11 cellular contexts compared by ENCODE assay signal in the genomic region with DNA sequence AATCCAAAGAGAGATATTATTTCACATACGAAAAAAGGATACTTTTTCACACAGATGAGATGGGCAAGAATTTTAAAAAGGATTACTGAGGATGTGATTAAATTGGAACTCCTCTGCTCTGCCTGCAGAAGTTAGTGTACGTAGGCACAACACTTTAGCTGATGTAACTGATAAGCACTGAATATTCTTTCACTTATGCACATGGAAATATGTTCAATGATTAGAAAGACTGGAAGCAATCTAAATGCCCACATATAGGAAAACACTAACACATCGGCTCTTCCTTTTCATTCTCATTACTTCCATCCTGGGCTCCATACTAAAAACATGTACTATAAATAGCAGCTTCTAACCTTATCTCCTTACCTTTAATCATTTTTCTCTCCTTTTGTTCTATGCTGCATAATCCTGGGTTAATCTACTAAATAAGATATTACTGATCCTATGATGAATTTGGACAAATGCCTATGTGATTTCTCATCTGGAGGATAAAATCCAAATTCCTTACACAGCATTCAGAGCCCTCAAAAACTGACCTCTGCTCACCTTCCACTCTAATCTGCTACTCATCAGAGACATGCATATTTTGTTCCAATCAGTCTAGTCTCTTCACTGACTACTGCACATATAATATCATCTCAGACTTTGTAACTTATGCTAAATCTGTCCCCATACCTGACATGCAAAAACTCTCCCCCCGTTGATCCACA.
DNase-seq lines count a peak whose midpoint lies in the region; ATAC-seq, FAIRE-seq and TF ChIP-seq lines count a peak whose summit lies in the region.
"Had no signal": no experiment of that assay in that cellular context is flagged by ENCODE, and none has a peak within 500 bp of the region (broad histone marks: within the 10 kb centered on the region; RNA-seq: fewer than 3 reads in every experiment).

No MANE protein-coding gene starts in this region.

- H3K27ac ChIP-seq in SJSA1 (0 out of 2 replicates have a peak overlapping the region, but pooled peaks have one; percentile 17), tibial artery (peak overlapping the region; percentile 6 to 76), HepG2 (ENCODE audit: extremely low read length, insufficient read depth, low read length) (no peak overlapping the region)

- TF ChIP-seq CTCF in tibial artery (IDR thresholded peaks at IDR 0.05) = no peak
- no peak for TF ChIP-seq CTCF in HepG2 (CRISPR knock-in tag; IDR thresholded peaks at IDR 0.05)

- H4K20me1 ChIP-seq in HepG2 (ENCODE audit: insufficient read depth, low read length) = no peaks in the 10 kb centered on the region

- in situ Hi-C loops in HepG2 (cut with HindIII; ENCODE audit: extremely low pct_ligation_motif_present, low pct_unique_long_range_greater_than_20kb) = no loop called here

- no peak overlapping the region for H2AFZ ChIP-seq in HepG2 (ENCODE audit: low read length)

- H3K79me2 ChIP-seq in HepG2 (ENCODE audit: insufficient read depth, low read length) = no peaks in the 10 kb centered on the region

- H3K9ac ChIP-seq in HepG2 (ENCODE audit: insufficient read depth, low read depth, low read length) = no peak overlapping the region

- WGBS in HepG2 (ENCODE audit: low lambda C conversion rate) = 94% methylated on average over 4 of the region's 4 CpGs

- intact Hi-C loops in tibial artery (cut with DNase I; ENCODE audit: low total_unique reads) (loop anchor here (10.0 kb wide), 2 partner anchors 61 to 181 kb away; no protein-coding TSS in a partner anchor), HepG2 (cut with micrococcal nuclease; ENCODE audit: unreplicated experiment) (loop anchor here (5.0 kb wide), 1 partner anchor 193 kb away; no protein-coding TSS in a partner anchor)

- BruUV-seq in HepG2 (replicated peaks; lab: Mats Ljungman, UMichigan) = no TSS peak

- H3K36me3 ChIP-seq in SJSA1 (no peaks in the 10 kb centered on the region), tibial artery (no peaks in the 10 kb centered on the region), HepG2 (replicated peaks in 1 of 2; ENCODE audit: control insufficient read depth in 1 of 2, insufficient read depth in 2 of 2, low read length in 2 of 2) (no peaks in the 10 kb centered on the region; a peak in 1 of 5 replicates)

- TF ChIP-seq POLR2A in HepG2 (IDR thresholded peaks at IDR 0.05; ENCODE audit: insufficient read depth in 1 of 2, low read depth in 2 of 2, low read length in 2 of 2) = no peak

- POLR2A ChIA-PET in HepG2 (lab: Yijun Ruan, JAX) = no interaction called here

- DNase-seq in HCEC 1CT = peak; percentile 64
- DNase-seq in SJSA1 (ENCODE audit: low read depth in 1 of 2, low spot score in 2 of 2) = no peak
- peak; percentile 53 for DNase-seq in fibroblast of peridontal ligament (ENCODE audit: extremely low read depth)
- no peak for DNase-seq in tibial artery
- DNase-seq in GM19240 (ENCODE audit: insufficient read length, low spot score) = no peak
- DNase-seq in HepG2 (ENCODE audit: low spot score) = no peak
- DNase-seq: activated CD4-positive, alpha-beta T cell treated with anti-CD3 and anti-CD28 coated beads for 1 hour; activated naive CD8-positive, alpha-beta T cell treated with anti-CD3 and anti-CD28 coated beads for 36 hours; CD8-positive, alpha-beta T cell; NCI-H1048 had no signal

- TF ChIP-seq EP300 in HepG2 (IDR thresholded peaks at IDR 0.05; ENCODE audit: low read depth in 2 of 2, low read length in 2 of 2) (no peak), HepG2 (CRISPR knock-in tag; IDR thresholded peaks at IDR 0.05; ENCODE audit: borderline replicate concordance) (no peak)

- no peak overlapping the region for H3K4me2 ChIP-seq in HepG2 (ENCODE audit: low read depth, low read length)

- H3K4me1 ChIP-seq in SJSA1 (replicated peaks) = peaks cover 41% of the 10 kb centered on the region
- peaks cover 0 to 100% (median 29%) of the 10 kb centered on the region in 4 donors for H3K4me1 ChIP-seq in tibial artery
- H3K4me1 ChIP-seq in HepG2 (ENCODE audit: insufficient read depth, low read length) = peaks cover 22% of the 10 kb centered on the region

- no peak for FAIRE-seq in HepG2 (lab: Jason Lieb, UNC)

- CTCF ChIA-PET in HepG2 (lab: Yijun Ruan, JAX; ENCODE audit: low intra/inter-chr PET ratio, low total read pairs) = no interaction called here

- no peak overlapping the region for H3K4me3 ChIP-seq in SJSA1
- H3K4me3 ChIP-seq in tibial artery = no peak overlapping the region
- H3K4me3 ChIP-seq in HepG2 (replicated peaks in 1 of 3; ENCODE audit: insufficient read depth in 1 of 3, low read depth in 2 of 3, low read length in 3 of 3) = no peak overlapping the region

- H3K9me3 ChIP-seq in SJSA1 (replicated peaks) = no peaks in the 10 kb centered on the region
- no peaks in the 10 kb centered on the region for H3K9me3 ChIP-seq in tibial artery
- no peaks in the 10 kb centered on the region for H3K9me3 ChIP-seq in HepG2 (ENCODE audit: low read length)

- H3K27me3 ChIP-seq in SJSA1 (replicated peaks) (no peaks in the 10 kb centered on the region), tibial artery (no peaks in the 10 kb centered on the region), HepG2 (ENCODE audit: control insufficient read depth in 1 of 2, insufficient read depth in 2 of 2, low read length in 2 of 2) (no peaks in the 10 kb centered on the region)

- TF ChIP-seq RAD21 in HepG2 (CRISPR knock-in tag; IDR thresholded peaks at IDR 0.05) = no peak

- ATAC-seq in HepG2 (no peak), HG03159 (IDR thresholded peaks at IDR 0.05; ENCODE audit: unreplicated experiment) (no peak)
- ATAC-seq: CD8-positive, alpha-beta T cell had no signal

TF ChIP-seq in HepG2, 621 proteins besides CTCF, POLR2A, EP300 and RAD21:
- no peak for TF ChIP-seq ETV6 (CRISPR knock-in tag; conservative IDR thresholded peaks at IDR 0.05)
- no peak for TF ChIP-seq CCDC6 (CRISPR knock-in tag; IDR thresholded peaks at IDR 0.05)
- TF ChIP-seq, protein P1, sequence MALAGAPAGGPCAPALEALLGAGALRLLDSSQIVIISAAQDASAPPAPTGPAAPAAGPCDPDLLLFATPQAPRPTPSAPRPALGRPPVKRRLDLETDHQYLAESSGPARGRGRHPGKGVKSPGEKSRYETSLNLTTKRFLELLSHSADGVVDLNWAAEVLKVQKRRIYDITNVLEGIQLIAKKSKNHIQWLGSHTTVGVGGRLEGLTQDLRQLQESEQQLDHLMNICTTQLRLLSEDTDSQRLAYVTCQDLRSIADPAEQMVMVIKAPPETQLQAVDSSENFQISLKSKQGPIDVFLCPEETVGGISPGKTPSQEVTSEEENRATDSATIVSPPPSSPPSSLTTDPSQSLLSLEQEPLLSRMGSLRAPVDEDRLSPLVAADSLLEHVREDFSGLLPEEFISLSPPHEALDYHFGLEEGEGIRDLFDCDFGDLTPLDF (CRISPR knock-in tag; IDR thresholded peaks at IDR 0.05) = no peak
- TF ChIP-seq HOXA7 (CRISPR knock-in tag; IDR thresholded peaks at IDR 0.05) = no peak
- TF ChIP-seq, protein P2, sequence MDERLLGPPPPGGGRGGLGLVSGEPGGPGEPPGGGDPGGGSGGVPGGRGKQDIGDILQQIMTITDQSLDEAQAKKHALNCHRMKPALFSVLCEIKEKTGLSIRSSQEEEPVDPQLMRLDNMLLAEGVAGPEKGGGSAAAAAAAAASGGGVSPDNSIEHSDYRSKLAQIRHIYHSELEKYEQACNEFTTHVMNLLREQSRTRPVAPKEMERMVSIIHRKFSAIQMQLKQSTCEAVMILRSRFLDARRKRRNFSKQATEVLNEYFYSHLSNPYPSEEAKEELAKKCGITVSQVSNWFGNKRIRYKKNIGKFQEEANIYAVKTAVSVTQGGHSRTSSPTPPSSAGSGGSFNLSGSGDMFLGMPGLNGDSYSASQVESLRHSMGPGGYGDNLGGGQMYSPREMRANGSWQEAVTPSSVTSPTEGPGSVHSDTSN (CRISPR knock-in tag; IDR thresholded peaks at IDR 0.05) = no peak
- TF ChIP-seq, protein P3, sequence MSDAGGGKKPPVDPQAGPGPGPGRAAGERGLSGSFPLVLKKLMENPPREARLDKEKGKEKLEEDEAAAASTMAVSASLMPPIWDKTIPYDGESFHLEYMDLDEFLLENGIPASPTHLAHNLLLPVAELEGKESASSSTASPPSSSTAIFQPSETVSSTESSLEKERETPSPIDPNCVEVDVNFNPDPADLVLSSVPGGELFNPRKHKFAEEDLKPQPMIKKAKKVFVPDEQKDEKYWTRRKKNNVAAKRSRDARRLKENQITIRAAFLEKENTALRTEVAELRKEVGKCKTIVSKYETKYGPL (CRISPR knock-in tag; IDR thresholded peaks at IDR 0.05) = no peak
- TF ChIP-seq, protein P4, sequence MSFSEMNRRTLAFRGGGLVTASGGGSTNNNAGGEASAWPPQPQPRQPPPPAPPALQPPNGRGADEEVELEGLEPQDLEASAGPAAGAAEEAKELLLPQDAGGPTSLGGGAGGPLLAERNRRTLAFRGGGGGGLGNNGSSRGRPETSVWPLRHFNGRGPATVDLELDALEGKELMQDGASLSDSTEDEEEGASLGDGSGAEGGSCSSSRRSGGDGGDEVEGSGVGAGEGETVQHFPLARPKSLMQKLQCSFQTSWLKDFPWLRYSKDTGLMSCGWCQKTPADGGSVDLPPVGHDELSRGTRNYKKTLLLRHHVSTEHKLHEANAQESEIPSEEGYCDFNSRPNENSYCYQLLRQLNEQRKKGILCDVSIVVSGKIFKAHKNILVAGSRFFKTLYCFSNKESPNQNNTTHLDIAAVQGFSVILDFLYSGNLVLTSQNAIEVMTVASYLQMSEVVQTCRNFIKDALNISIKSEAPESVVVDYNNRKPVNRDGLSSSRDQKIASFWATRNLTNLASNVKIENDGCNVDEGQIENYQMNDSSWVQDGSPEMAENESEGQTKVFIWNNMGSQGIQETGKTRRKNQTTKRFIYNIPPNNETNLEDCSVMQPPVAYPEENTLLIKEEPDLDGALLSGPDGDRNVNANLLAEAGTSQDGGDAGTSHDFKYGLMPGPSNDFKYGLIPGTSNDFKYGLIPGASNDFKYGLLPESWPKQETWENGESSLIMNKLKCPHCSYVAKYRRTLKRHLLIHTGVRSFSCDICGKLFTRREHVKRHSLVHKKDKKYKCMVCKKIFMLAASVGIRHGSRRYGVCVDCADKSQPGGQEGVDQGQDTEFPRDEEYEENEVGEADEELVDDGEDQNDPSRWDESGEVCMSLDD (CRISPR knock-in tag; IDR thresholded peaks at IDR 0.05; ENCODE audit: borderline replicate concordance) = no peak
- TF ChIP-seq AGO1 (IDR thresholded peaks at IDR 0.05; ENCODE audit: low read depth, low read length, poor library complexity, severe bottlenecking) = no peak
- TF ChIP-seq ZNF629 (CRISPR knock-in tag; conservative IDR thresholded peaks at IDR 0.05) = no peak
TF ChIP-seq in HepG2: peak in this region for 0.

Comparison
In these comparisons a context has a peak if more than half of its experiments do, and no peak if none do; other contexts are left out.
1. DNase-seq: peak in HCEC 1CT (single experiment) and fibroblast of peridontal ligament (single experiment); none in SJSA1 (0 of 2), tibial artery (0 of 2), GM19240 (single experiment) and HepG2 (single experiment).